18 cellular contexts compared by ENCODE assay signal in genomic region chr4:32569844-32570243, GRCh38.
A peak's percentile ranks its signal among the peaks of the same experiment; 100 is the strongest.
DNase-seq lines count a peak whose midpoint lies in the region; ATAC-seq, FAIRE-seq and TF ChIP-seq lines count a peak whose summit lies in the region.
"Had no signal": no experiment of that assay in that cellular context is flagged by ENCODE, and none has a peak within 500 bp of the region (broad histone marks: within the 10 kb centered on the region; RNA-seq: fewer than 3 reads in every experiment).

No MANE protein-coding gene starts in this region.

- H3K27ac ChIP-seq in right lobe of liver = no peak overlapping the region
- no peak overlapping the region for H3K27ac ChIP-seq in HepG2 (ENCODE audit: extremely low read length, insufficient read depth, low read length)
- H3K27ac ChIP-seq in astrocyte (ENCODE audit: low read depth, low read length) = no peak overlapping the region
- H3K27ac ChIP-seq in upper lobe of right lung = no peak overlapping the region
- H3K27ac ChIP-seq in aorta (ENCODE audit: low read depth in 1 of 2, low read length in 2 of 2) = no peak overlapping the region
- H3K27ac ChIP-seq in tibial artery = no peak overlapping the region
- H3K27ac ChIP-seq: neural progenitor cell had no signal

- no peak for TF ChIP-seq EP300 in HepG2 (IDR thresholded peaks at IDR 0.05; ENCODE audit: low read depth in 2 of 2, low read length in 2 of 2)
- TF ChIP-seq EP300 in HepG2 (CRISPR knock-in tag; IDR thresholded peaks at IDR 0.05; ENCODE audit: borderline replicate concordance) = no peak

- H2AFZ ChIP-seq in HepG2 (ENCODE audit: low read length) (no peak overlapping the region), astrocyte (ENCODE audit: low read depth, low read length) (peak overlapping the region; percentile 53)
- H2AFZ ChIP-seq: neural progenitor cell had no signal

- TF ChIP-seq RAD21 in HepG2 (CRISPR knock-in tag; IDR thresholded peaks at IDR 0.05) = no peak

- H3K36me3 Mint-ChIP-seq in astrocyte (ENCODE audit: low read depth, unreplicated experiment) = no peaks in the 10 kb centered on the region
- H3K36me3 Mint-ChIP-seq: activated CD8-positive, alpha-beta memory T cell treated with anti-CD3 and anti-CD28 coated beads, Interleukin-2, amount 10 ng/mL, durations not matched to agents 7 days and 5 days; neural progenitor cell; stimulated activated memory B cell treated with anti-CD40 and anti-IgM and Interleukin-4, amounts not matched to agents 10 μg/mL and 1 μg/mL and 100 μg/mL, for 72 hours had no signal

- no TSS peak for BruUV-seq in HepG2 (replicated peaks; lab: Mats Ljungman, UMichigan)

- no peak for TF ChIP-seq CTCF in right lobe of liver (IDR thresholded peaks at IDR 0.05)
- no peak for TF ChIP-seq CTCF in HepG2 (CRISPR knock-in tag; IDR thresholded peaks at IDR 0.05)
- TF ChIP-seq CTCF in astrocyte (IDR thresholded peaks at IDR 0.05; ENCODE audit: insufficient read depth, low read depth, low read length) = no peak
- no peak for TF ChIP-seq CTCF in upper lobe of right lung (IDR thresholded peaks at IDR 0.05)
- TF ChIP-seq CTCF in tibial artery (IDR thresholded peaks at IDR 0.05) = no peak

- H3K27ac Mint-ChIP-seq in astrocyte (ENCODE audit: unreplicated experiment) = no peak overlapping the region
- H3K27ac Mint-ChIP-seq: activated CD8-positive, alpha-beta memory T cell treated with anti-CD3 and anti-CD28 coated beads, Interleukin-2, amount 10 ng/mL, durations not matched to agents 7 days and 5 days; H9; neural progenitor cell; stimulated activated memory B cell treated with anti-CD40 and anti-IgM and Interleukin-4, amounts not matched to agents 10 μg/mL and 1 μg/mL and 100 μg/mL, for 72 hours had no signal

- H3K79me2 ChIP-seq in HepG2 (ENCODE audit: insufficient read depth, low read length) (no peaks in the 10 kb centered on the region), astrocyte (ENCODE audit: insufficient read depth, low read length) (no peaks in the 10 kb centered on the region)

- H3K36me3 ChIP-seq in right lobe of liver (no peaks in the 10 kb centered on the region), HepG2 (replicated peaks in 1 of 2; ENCODE audit: control insufficient read depth in 1 of 2, insufficient read depth in 2 of 2, low read length in 2 of 2) (no peaks in the 10 kb centered on the region), astrocyte (ENCODE audit: insufficient read depth, low read length) (no peaks in the 10 kb centered on the region), upper lobe of right lung (no peaks in the 10 kb centered on the region), aorta (ENCODE audit: control insufficient read depth in 1 of 2, insufficient read depth in 2 of 2, low read length in 1 of 2) (no peaks in the 10 kb centered on the region), tibial artery (no peaks in the 10 kb centered on the region)
- H3K36me3 ChIP-seq: neural progenitor cell had no signal

- DNase-seq in right lobe of liver = no peak
- DNase-seq in HepG2 (ENCODE audit: low spot score) = no peak
- DNase-seq in NOMO-1 treated with dmso at 0.1 percent for 144 hours (lab: John Stamatoyannopoulos, UW; ENCODE audit: unreplicated experiment) = peak; percentile 66
- DNase-seq in astrocyte (ENCODE audit: low read depth) = no peak
- no peak for DNase-seq in upper lobe of right lung
- no peak for DNase-seq in aorta
- DNase-seq in NCI-H82 (lab: John Stamatoyannopoulos, UW) = no peak
- DNase-seq in tibial artery = no peak
- DNase-seq: activated CD4-positive, CD25-positive, alpha-beta regulatory T cell; activated CD8-positive, alpha-beta memory T cell treated with anti-CD3 and anti-CD28 coated beads, Interleukin-2, amount 10 ng/mL, durations not matched to agents 7 days and 5 days; activated naive CD4-positive, alpha-beta T cell treated with Interleukin-2 at 50 U/mL for 16 hours; H9; mammary epithelial cell; NCI-H2029; NCI-H526 treated with DMSO at 0.1 percent for 48 hours had no signal

- ATAC-seq in right lobe of liver (peak in 3 of 4 donors; percentile 28 to 71 (median 45)), HepG2 (no peak), upper lobe of right lung (peak; percentile 77), aorta (ENCODE audit: low FRiP score) (no peak)
- ATAC-seq: activated CD8-positive, alpha-beta memory T cell treated with anti-CD3 and anti-CD28 coated beads, Interleukin-2, amount 10 ng/mL, durations not matched to agents 7 days and 5 days; stimulated activated memory B cell treated with anti-CD40 and anti-IgM and Interleukin-4, amounts not matched to agents 10 μg/mL and 1 μg/mL and 100 μg/mL, for 72 hours had no signal

- no peaks in the 10 kb centered on the region for H3K4me1 ChIP-seq in right lobe of liver
- H3K4me1 ChIP-seq in HepG2 (ENCODE audit: insufficient read depth, low read length) = no peaks in the 10 kb centered on the region
- no peaks in the 10 kb centered on the region for H3K4me1 ChIP-seq in astrocyte (ENCODE audit: insufficient read depth, low read length)
- no peaks in the 10 kb centered on the region for H3K4me1 ChIP-seq in upper lobe of right lung
- H3K4me1 ChIP-seq in aorta (ENCODE audit: control insufficient read depth in 1 of 2, insufficient read depth in 2 of 2, low read length in 2 of 2) = no peaks in the 10 kb centered on the region
- H3K4me1 ChIP-seq in tibial artery = no peaks in the 10 kb centered on the region
- H3K4me1 ChIP-seq: neural progenitor cell had no signal

- TF ChIP-seq POLR2A in right lobe of liver (IDR thresholded peaks at IDR 0.05) (no peak), HepG2 (IDR thresholded peaks at IDR 0.05; ENCODE audit: insufficient read depth in 1 of 2, low read depth in 2 of 2, low read length in 2 of 2) (no peak)

- H3K4me3 Mint-ChIP-seq in astrocyte (ENCODE audit: unreplicated experiment) = no peak overlapping the region
- H3K4me3 Mint-ChIP-seq: activated CD8-positive, alpha-beta memory T cell treated with anti-CD3 and anti-CD28 coated beads, Interleukin-2, amount 10 ng/mL, durations not matched to agents 7 days and 5 days; H9; neural progenitor cell; stimulated activated memory B cell treated with anti-CD40 and anti-IgM and Interleukin-4, amounts not matched to agents 10 μg/mL and 1 μg/mL and 100 μg/mL, for 72 hours had no signal

- in situ Hi-C loops in HepG2 (cut with HindIII; ENCODE audit: extremely low pct_ligation_motif_present, low pct_unique_long_range_greater_than_20kb) = no loop called here

- H3K9me3 ChIP-seq in right lobe of liver = no peaks in the 10 kb centered on the region
- H3K9me3 ChIP-seq in HepG2 (ENCODE audit: low read length) = no peaks in the 10 kb centered on the region
- H3K9me3 ChIP-seq in astrocyte (ENCODE audit: insufficient read depth, low read depth, low read length) = no peaks in the 10 kb centered on the region
- no peaks in the 10 kb centered on the region for H3K9me3 ChIP-seq in upper lobe of right lung
- no peaks in the 10 kb centered on the region for H3K9me3 ChIP-seq in aorta (ENCODE audit: control insufficient read depth, low read length)
- no peaks in the 10 kb centered on the region for H3K9me3 ChIP-seq in tibial artery

- no peaks in the 10 kb centered on the region for H4K20me1 ChIP-seq in HepG2 (ENCODE audit: insufficient read depth, low read length)
- H4K20me1 ChIP-seq in astrocyte (ENCODE audit: insufficient read depth, low read length) = no peaks in the 10 kb centered on the region

- no peaks in the 10 kb centered on the region for H3K9me3 Mint-ChIP-seq in astrocyte (ENCODE audit: unreplicated experiment)
- H3K9me3 Mint-ChIP-seq: H9; neural progenitor cell; stimulated activated memory B cell treated with anti-CD40 and anti-IgM and Interleukin-4, amounts not matched to agents 10 μg/mL and 1 μg/mL and 100 μg/mL, for 72 hours had no signal

- no peaks in the 10 kb centered on the region for H3K4me1 Mint-ChIP-seq in astrocyte (ENCODE audit: low read depth, unreplicated experiment)
- H3K4me1 Mint-ChIP-seq: activated CD8-positive, alpha-beta memory T cell treated with anti-CD3 and anti-CD28 coated beads, Interleukin-2, amount 10 ng/mL, durations not matched to agents 7 days and 5 days; H9; neural progenitor cell; stimulated activated memory B cell treated with anti-CD40 and anti-IgM and Interleukin-4, amounts not matched to agents 10 μg/mL and 1 μg/mL and 100 μg/mL, for 72 hours had no signal

- H3K27me3 Mint-ChIP-seq in astrocyte (ENCODE audit: low read depth, unreplicated experiment) = no peaks in the 10 kb centered on the region
- H3K27me3 Mint-ChIP-seq: activated CD8-positive, alpha-beta memory T cell treated with anti-CD3 and anti-CD28 coated beads, Interleukin-2, amount 10 ng/mL, durations not matched to agents 7 days and 5 days; stimulated activated memory B cell treated with anti-CD40 and anti-IgM and Interleukin-4, amounts not matched to agents 10 μg/mL and 1 μg/mL and 100 μg/mL, for 72 hours had no signal

- POLR2A ChIA-PET in HepG2 (lab: Yijun Ruan, JAX) = no interaction called here

- intact Hi-C loops in right lobe of liver (cut with DNase I) (no loop called here), HepG2 (cut with micrococcal nuclease; ENCODE audit: unreplicated experiment) (no loop called here), upper lobe of right lung (cut with DNase I) (no loop called here), aorta (cut with DNase I) (no loop called here), tibial artery (cut with DNase I; ENCODE audit: low total_unique reads) (no loop called here)

- no peak overlapping the region for H3K4me3 ChIP-seq in right lobe of liver
- H3K4me3 ChIP-seq in HepG2 (replicated peaks in 1 of 3; ENCODE audit: insufficient read depth in 1 of 3, low read depth in 2 of 3, low read length in 3 of 3) = no peak overlapping the region
- H3K4me3 ChIP-seq in astrocyte (ENCODE audit: insufficient read depth, low read depth, low read length) = no peak overlapping the region
- H3K4me3 ChIP-seq in upper lobe of right lung = no peak overlapping the region
- H3K4me3 ChIP-seq in aorta (ENCODE audit: low read length in 2 of 2) = no peak overlapping the region
- no peak overlapping the region for H3K4me3 ChIP-seq in tibial artery
- H3K4me3 ChIP-seq: neural progenitor cell had no signal

- FAIRE-seq in HepG2 (lab: Jason Lieb, UNC) (no peak), astrocyte (lab: Jason Lieb, UNC) (no peak)
- FAIRE-seq: urothelium cell line had no signal

- H3K9ac ChIP-seq in HepG2 (ENCODE audit: insufficient read depth, low read depth, low read length) (no peak overlapping the region), astrocyte (ENCODE audit: low read length) (no peak overlapping the region)
- H3K9ac ChIP-seq: neural progenitor cell had no signal

- no peaks in the 10 kb centered on the region for H3K27me3 ChIP-seq in right lobe of liver
- H3K27me3 ChIP-seq in HepG2 (ENCODE audit: control insufficient read depth in 1 of 2, insufficient read depth in 2 of 2, low read length in 2 of 2) = no peaks in the 10 kb centered on the region
- no peaks in the 10 kb centered on the region for H3K27me3 ChIP-seq in astrocyte (ENCODE audit: insufficient read depth, low read length)
- no peaks in the 10 kb centered on the region for H3K27me3 ChIP-seq in upper lobe of right lung
- H3K27me3 ChIP-seq in aorta (ENCODE audit: control insufficient read depth in 1 of 2, insufficient read depth in 2 of 2, low read length in 1 of 2) = no peaks in the 10 kb centered on the region
- no peaks in the 10 kb centered on the region for H3K27me3 ChIP-seq in tibial artery
- H3K27me3 ChIP-seq: neural progenitor cell had no signal

- H3K4me2 ChIP-seq in HepG2 (ENCODE audit: low read depth, low read length) (no peak overlapping the region), astrocyte (ENCODE audit: low read length) (no peak overlapping the region)
- H3K4me2 ChIP-seq: neural progenitor cell had no signal

- CTCF ChIA-PET in HepG2 (lab: Yijun Ruan, JAX; ENCODE audit: low intra/inter-chr PET ratio, low total read pairs) = no interaction called here

Comparison
In these comparisons a context has a peak if more than half of its experiments do, and no peak if none do; other contexts are left out.
1. ATAC-seq: peak in right lobe of liver (3 of 4) and upper lobe of right lung (single experiment); none in HepG2 (single experiment) and aorta (single experiment).